ENCODE assay signal across 9 cellular contexts in the genomic region with DNA sequence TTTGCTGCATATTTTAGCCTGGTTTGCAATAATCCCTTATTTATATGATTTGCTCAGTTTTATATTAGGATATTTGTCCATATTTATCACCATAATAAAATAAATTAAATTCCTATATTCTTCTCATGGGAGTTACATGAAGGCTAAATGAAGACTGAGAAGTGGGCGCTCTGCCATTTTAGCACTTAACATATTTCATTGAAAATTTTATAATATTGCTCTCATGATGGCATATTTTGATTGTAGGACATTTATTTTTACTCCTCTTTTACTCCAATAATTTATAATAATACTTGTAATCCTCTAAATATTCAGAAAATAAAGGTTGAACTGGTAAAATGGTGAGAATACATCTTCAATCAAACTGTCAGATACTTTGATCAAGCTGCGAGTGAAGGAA.
"Had no signal": no experiment of that assay in that cellular context is flagged by ENCODE, and none has a peak within 500 bp of the region (broad histone marks: within the 10 kb centered on the region; RNA-seq: fewer than 3 reads in every experiment).

No MANE protein-coding gene starts in this region.

- H3K4me2 ChIP-seq: GM23338 had no signal

- ATAC-seq: GM23338, K562 had no signal

- DNase-seq: H9, HCEC 1CT, HFFc6, IMR-90 had no signal

- H3K4me3 ChIP-seq: GM23338, K562 had no signal

- H2AFZ ChIP-seq: GM23338 had no signal

- FAIRE-seq: H1, H54, HTR-8/SVneo, K562 had no signal
